ENCODE assay signal across 13 cellular contexts in genomic region chr21:38959686-38960049, GRCh38.
DNase-seq lines count a peak whose midpoint lies in the region; ATAC-seq and TF ChIP-seq lines count a peak whose summit lies in the region.
"Had no signal": no experiment of that assay in that cellular context is flagged by ENCODE, and none has a peak within 500 bp of the region (broad histone marks: within the 10 kb centered on the region; RNA-seq: fewer than 3 reads in every experiment).

No MANE protein-coding gene starts in this region.

- peak overlapping the region in 8 of 10 donors; percentile 45 to 82 (median 73) for H3K27ac ChIP-seq in heart right ventricle
- H3K27ac ChIP-seq in right cardiac atrium (ENCODE audit: low read length): no peak overlapping the region
- H3K27ac ChIP-seq in duodenal mucosa (ENCODE audit: low read depth, low read length): peak overlapping the region; percentile 73
- peak overlapping the region; percentile 65 for H3K27ac ChIP-seq in muscle layer of duodenum (ENCODE audit: low read length)
- peak overlapping the region; percentile 77 for H3K27ac ChIP-seq in upper lobe of right lung
- H3K27ac ChIP-seq: neural progenitor cell had no signal

- no peak for DNase-seq in heart right ventricle
- no peak for DNase-seq in right cardiac atrium
- DNase-seq in upper lobe of right lung: no peak
- no peak for DNase-seq in iPS-NIHi11 (ENCODE audit: low spot score)
- no peak for DNase-seq in stimulated activated CD4-positive, alpha-beta T cell treated with anti-CD3 and anti-CD28 coated beads, Interleukin-2, amount 100 ng/mL, for 24 hours
- DNase-seq: activated naive CD8-positive, alpha-beta T cell treated with anti-CD3 and anti-CD28 coated beads, Interleukin-2, amount 50 U/mL, for 24 hours; foreskin melanocyte; Karpas-422; SHP77 had no signal

- H3K9me3 ChIP-seq in heart right ventricle (peaks cover 0 to 16% (median 0%) of the 10 kb centered on the region in 11 donors), right cardiac atrium (ENCODE audit: control insufficient read depth, low read length) (no peaks in the 10 kb centered on the region), duodenal mucosa (ENCODE audit: control insufficient read depth in 1 of 2, low read length in 2 of 2) (no peaks in the 10 kb centered on the region), muscle layer of duodenum (ENCODE audit: control insufficient read depth in 1 of 2, low read length in 2 of 2) (peaks cover 0 to 6% of the 10 kb centered on the region in 2 donors), upper lobe of right lung (no peaks in the 10 kb centered on the region)

- no peak for ATAC-seq in heart right ventricle
- no peak for ATAC-seq in right cardiac atrium
- ATAC-seq in upper lobe of right lung: no peak
- ATAC-seq in HG02588 (IDR thresholded peaks at IDR 0.05; ENCODE audit: unreplicated experiment): no peak

- peaks cover 0 to 54% (median 31%) of the 10 kb centered on the region in 9 donors for H3K4me1 ChIP-seq in heart right ventricle
- peaks cover 13% of the 10 kb centered on the region for H3K4me1 ChIP-seq in right cardiac atrium (ENCODE audit: control insufficient read depth, insufficient read depth, low read length)
- peaks cover 51 to 54% of the 10 kb centered on the region in 2 donors for H3K4me1 ChIP-seq in duodenal mucosa (ENCODE audit: control insufficient read depth in 1 of 2, insufficient read depth in 2 of 2, low read length in 2 of 2)
- H3K4me1 ChIP-seq in muscle layer of duodenum (ENCODE audit: control insufficient read depth in 1 of 2, insufficient read depth in 2 of 2, low read length in 2 of 2): peaks cover 0 to 19% of the 10 kb centered on the region in 2 donors
- H3K4me1 ChIP-seq in upper lobe of right lung: peaks cover 13% of the 10 kb centered on the region

- H3K27me3 ChIP-seq in heart right ventricle (no peaks in the 10 kb centered on the region), right cardiac atrium (ENCODE audit: control insufficient read depth, insufficient read depth) (no peaks in the 10 kb centered on the region), duodenal mucosa (ENCODE audit: control insufficient read depth in 1 of 2, insufficient read depth in 2 of 2, low read length in 2 of 2) (no peaks in the 10 kb centered on the region), muscle layer of duodenum (ENCODE audit: low read depth, low read length) (no peaks in the 10 kb centered on the region), upper lobe of right lung (no peaks in the 10 kb centered on the region)
- H3K27me3 ChIP-seq: neural progenitor cell had no signal

- peak overlapping the region in 1 of 2 donors; percentile 18 for H3K9ac ChIP-seq in duodenal mucosa (ENCODE audit: low read depth in 1 of 2, low read length in 2 of 2)
- H3K9ac ChIP-seq: neural progenitor cell had no signal

- TF ChIP-seq CTCF in heart right ventricle (IDR thresholded peaks at IDR 0.05) (no peak), upper lobe of right lung (IDR thresholded peaks at IDR 0.05) (no peak)

- intact Hi-C loops in heart right ventricle (cut with DNase I) (no loop called here), right cardiac atrium (cut with DNase I) (no loop called here), upper lobe of right lung (cut with DNase I) (no loop called here)

- H3K36me3 ChIP-seq in heart right ventricle (no peaks in the 10 kb centered on the region), duodenal mucosa (ENCODE audit: control insufficient read depth in 1 of 2, insufficient read depth in 2 of 2, low read length in 2 of 2) (no peaks in the 10 kb centered on the region), muscle layer of duodenum (ENCODE audit: control insufficient read depth in 1 of 2, insufficient read depth in 2 of 2, low read length in 2 of 2) (no peaks in the 10 kb centered on the region), upper lobe of right lung (no peaks in the 10 kb centered on the region)
- H3K36me3 ChIP-seq: neural progenitor cell had no signal

- H3K4me3 ChIP-seq in heart right ventricle: no peak overlapping the region
- H3K4me3 ChIP-seq in right cardiac atrium (ENCODE audit: low read length): no peak overlapping the region
- H3K4me3 ChIP-seq in duodenal mucosa (ENCODE audit: low read depth in 1 of 2, low read length in 2 of 2): no peak overlapping the region
- no peak overlapping the region for H3K4me3 ChIP-seq in muscle layer of duodenum (ENCODE audit: low read depth in 1 of 2, low read length in 2 of 2)
- no peak overlapping the region for H3K4me3 ChIP-seq in upper lobe of right lung
- H3K4me3 ChIP-seq: neural progenitor cell had no signal

- WGBS in heart right ventricle, 2 donors: 84 to 87% methylated on average over 6 of the region's 6 CpGs
- 86% methylated on average over 6 of the region's 6 CpGs for WGBS in right cardiac atrium
